In genomic region chr14:45728448-45729225, GRCh38 we compare ENCODE assay signal across 22 cellular contexts.
"Had no signal": no experiment of that assay in that cellular context is flagged by ENCODE, and none has a peak within 500 bp of the region (broad histone marks: within the 10 kb centered on the region; RNA-seq: fewer than 3 reads in every experiment).

No MANE protein-coding gene starts in this region.

- H3K36me3 ChIP-seq: breast epithelium had no signal

- DNase-seq: activated B cell treated with CpG ODN at 0.5 μM for 24 hours; activated CD4-positive, alpha-beta T cell treated with anti-CD3 and anti-CD28 coated beads for 1 hour; activated CD4-positive, alpha-beta T cell treated with anti-CD3 and anti-CD28 coated beads, Interleukin-2, amount 10 ng/mL, durations not matched to agents 24 days and 14 days; activated CD4-positive, alpha-beta T cell treated with anti-CD3 and anti-CD28 coated beads, Interleukin-2, amount 50 U/mL, for 48 hours; activated CD8-positive, alpha-beta memory T cell treated with anti-CD3 and anti-CD28 coated beads, Interleukin-2, amount 10 ng/mL, durations not matched to agents 7 days and 5 days; activated effector memory CD4-positive, alpha-beta T cell treated with Interleukin-2 at 50 U/mL for 16 hours; activated naive CD4-positive, alpha-beta T cell; activated T-cell treated with anti-CD3 and anti-CD28 coated beads, Interleukin-2, amount 50 U/mL, for 24 hours; aorta; NCI-H1105; NCI-H1436 treated with DMSO at 0.1 percent for 48 hours; NCI-H187; NCI-H2081 treated with DMSO at 0.1 percent for 48 hours; NCI-H446; NCI-H524; PC-3; SHP77; T-cell; T-helper 2 cell; T1000 had no signal

- H3K4me3 ChIP-seq: breast epithelium had no signal

- H3K27ac ChIP-seq: breast epithelium, KMS-11 had no signal

- H3K4me2 ChIP-seq: KMS-11 had no signal

- H3K4me1 ChIP-seq: breast epithelium had no signal

- H3K9ac ChIP-seq: KMS-11 had no signal

- H3K27me3 ChIP-seq: breast epithelium had no signal

- H3K9me3 ChIP-seq: breast epithelium had no signal
